7 cellular contexts compared by ENCODE assay signal in genomic region chr11:1458340-1459218, GRCh38. TPM values are rescaled to one million over a fixed set of nuclear protein-coding genes. Genes with fewer than 3 reads are reported as not detected.
DNase-seq lines count a peak whose midpoint lies in the region; ATAC-seq and TF ChIP-seq lines count a peak whose summit lies in the region.

No MANE protein-coding gene starts in this region.

- ATAC-seq in SK-N-SH treated with all-trans-retinoic acid at 6 μM for 48 hours = peak; percentile 56
- peak; percentile 62 to 64 for ATAC-seq in left cardiac atrium
- ATAC-seq in thoracic aorta (ENCODE audit: insufficient number of reproducible peaks, low FRiP score, low read depth) = peak; percentile 8
- ATAC-seq in activated CD4-positive, CD25-positive, alpha-beta regulatory T cell treated with anti-CD3 and anti-CD28 coated beads, Interleukin-2, amount 50 U/mL, for 24 hours = no peak

- intact Hi-C loops in left cardiac atrium (cut with DNase I) = loop anchor here in 1 of 2 donors (10.0 kb wide), 1 partner anchor 56 kb away; no protein-coding TSS in a partner anchor

- no peak overlapping the region for H3K27ac Mint-ChIP-seq in HFFc6

- no peak overlapping the region for H3K4me3 ChIP-seq in thoracic aorta

- no peaks in the 10 kb centered on the region for H3K36me3 Mint-ChIP-seq in HFFc6 (ENCODE audit: low read depth)

- peaks cover 1% of the 10 kb centered on the region for H3K27me3 Mint-ChIP-seq in HFFc6 (ENCODE audit: insufficient read depth)

- DNase-seq in HFFc6 = no peak
- peak; percentile 52 for DNase-seq in left cardiac atrium
- DNase-seq in thoracic aorta (ENCODE audit: low spot score) = peak; percentile 25
- DNase-seq in NCI-H524 treated with DMSO at 0.1 percent for 48 hours (lab: John Stamatoyannopoulos, UW) = no peak
- no peak for DNase-seq in NCI-H2081 (lab: John Stamatoyannopoulos, UW)

- H3K4me1 Mint-ChIP-seq in HFFc6 (ENCODE audit: low read depth) = no peaks in the 10 kb centered on the region

- no peaks in the 10 kb centered on the region for H3K36me3 ChIP-seq in thoracic aorta

- peak; percentile 45 for TF ChIP-seq CTCF in HFFc6 (IDR thresholded peaks at IDR 0.05)
- peak; percentile 14 for TF ChIP-seq CTCF in thoracic aorta (IDR thresholded peaks at IDR 0.05)

- H3K9me3 ChIP-seq in thoracic aorta = no peaks in the 10 kb centered on the region

- H3K27ac ChIP-seq in thoracic aorta = peak overlapping the region in 1 of 2 donors; percentile 69

- H3K4me3 Mint-ChIP-seq in HFFc6 = no peak overlapping the region

- H3K4me1 ChIP-seq in thoracic aorta (ENCODE audit: control insufficient read depth in 1 of 2, low read depth in 2 of 2) = peaks cover 0 to 36% of the 10 kb centered on the region in 2 donors

- H3K9me3 Mint-ChIP-seq in HFFc6 = no peaks in the 10 kb centered on the region

- no peaks in the 10 kb centered on the region for H3K27me3 ChIP-seq in thoracic aorta (replicated peaks; ENCODE audit: insufficient read depth)

TF ChIP-seq in SK-N-SH treated with all-trans-retinoic acid at 6 μM for 48 hours, 23 proteins besides CTCF, POLR2A, EP300 and RAD21:
- TF ChIP-seq SNAI2 (CRISPR knock-in tag; IDR thresholded peaks at IDR 0.05) = no peak
- no peak for TF ChIP-seq ARNTL (CRISPR knock-in tag; IDR thresholded peaks at IDR 0.05; ENCODE audit: borderline replicate concordance, low read depth)
- TF ChIP-seq POU6F1 (CRISPR knock-in tag; IDR thresholded peaks at IDR 0.05; ENCODE audit: borderline replicate concordance, low read depth) = no peak
- no peak for TF ChIP-seq ZNF70 (CRISPR knock-in tag; IDR thresholded peaks at IDR 0.05)
- TF ChIP-seq ISL1 (CRISPR knock-in tag; IDR thresholded peaks at IDR 0.05) = no peak
- no peak for TF ChIP-seq TOX (CRISPR knock-in tag; IDR thresholded peaks at IDR 0.05; ENCODE audit: borderline replicate concordance)
- TF ChIP-seq PATZ1 (CRISPR knock-in tag; IDR thresholded peaks at IDR 0.05; ENCODE audit: borderline replicate concordance) = no peak
- TF ChIP-seq CREB5 (CRISPR knock-in tag; IDR thresholded peaks at IDR 0.05; ENCODE audit: low read depth) = no peak

RNA-seq across cellular contexts. Expression of gene MOB2, which starts 28.0 kb away (rescaled TPM):
- 10 to 100 TPM; 19.6 to 27.4 (median 21.4) TPM for total RNA-seq in HFFc6 (2021; fragmentation: NEBNext Ultra II Directional; extraction: Animal tissue kit (Norgen Biotek cat#: 25700))
- total RNA-seq in left cardiac atrium (10 to 100 TPM; 36.6 to 44.0 TPM), thoracic aorta (10 to 100 TPM; 31.4 to 87.7 TPM)

Comparison
In these comparisons a context has a peak if more than half of its experiments do, and no peak if none do; other contexts are left out.
1. DNase-seq: peak in left cardiac atrium (single experiment) and thoracic aorta (single experiment); none in HFFc6 (single experiment), NCI-H524 treated with DMSO at 0.1 percent for 48 hours (single experiment) and NCI-H2081 (0 of 2).
2. ATAC-seq: peak in SK-N-SH treated with all-trans-retinoic acid at 6 μM for 48 hours (single experiment), left cardiac atrium (2 of 2) and thoracic aorta (single experiment); none in activated CD4-positive, CD25-positive, alpha-beta regulatory T cell treated with anti-CD3 and anti-CD28 coated beads, Interleukin-2, amount 50 U/mL, for 24 hours (0 of 2).